ENCODE assay signal across 19 cellular contexts in genomic region chr2:57204364-57204763, GRCh38.
DNase-seq lines count a peak whose midpoint lies in the region; ATAC-seq and TF ChIP-seq lines count a peak whose summit lies in the region.
"Had no signal": no experiment of that assay in that cellular context is flagged by ENCODE, and none has a peak within 500 bp of the region (broad histone marks: within the 10 kb centered on the region; RNA-seq: fewer than 3 reads in every experiment).

No MANE protein-coding gene starts in this region.

- H3K4me3 Mint-ChIP-seq in H9: no peak overlapping the region
- no peak overlapping the region for H3K4me3 Mint-ChIP-seq in endodermal cell
- no peak overlapping the region for H3K4me3 Mint-ChIP-seq in activated T-cell treated with anti-CD3 and anti-CD28 coated beads, Interleukin-2, amount 50 U/mL, for 24 hours
- H3K4me3 Mint-ChIP-seq: CD4-positive, alpha-beta memory T cell had no signal

- intact Hi-C loops in mucosa of descending colon (cut with DNase I, micrococcal nuclease): no loop called here

- H3K27me3 ChIP-seq in H9 (ENCODE audit: insufficient read depth, low read length) (no peaks in the 10 kb centered on the region), endodermal cell (ENCODE audit: control insufficient read depth, insufficient read depth, low read length, poor library complexity, severe bottlenecking) (no peaks in the 10 kb centered on the region)
- H3K27me3 ChIP-seq: BLaER1 treated with 17β-estradiol and CSF1 and Interleukin-3, amounts not matched to agents 10 nM and 100 nM had no signal

- no peak overlapping the region for H2AK5ac ChIP-seq in H9 (ENCODE audit: insufficient read length, low read length)

- H3K27me3 Mint-ChIP-seq in H9 (ENCODE audit: low read depth) (no peaks in the 10 kb centered on the region), endodermal cell (ENCODE audit: insufficient read depth) (no peaks in the 10 kb centered on the region)
- no peaks in the 10 kb centered on the region for H3K27me3 Mint-ChIP-seq in activated T-cell treated with anti-CD3 and anti-CD28 coated beads, Interleukin-2, amount 50 U/mL, for 24 hours
- H3K27me3 Mint-ChIP-seq: CD4-positive, alpha-beta memory T cell had no signal

- H3K36me3 Mint-ChIP-seq in H9 (ENCODE audit: insufficient read depth in 1 of 3, low read depth in 3 of 3) (no peaks in the 10 kb centered on the region), endodermal cell (ENCODE audit: low read depth) (no peaks in the 10 kb centered on the region)
- H3K36me3 Mint-ChIP-seq in activated T-cell treated with anti-CD3 and anti-CD28 coated beads, Interleukin-2, amount 50 U/mL, for 24 hours (ENCODE audit: low read depth): no peaks in the 10 kb centered on the region
- H3K36me3 Mint-ChIP-seq: CD4-positive, alpha-beta memory T cell had no signal

- no peak overlapping the region for H3K4me3 ChIP-seq in endodermal cell (ENCODE audit: low read length)
- H3K4me3 ChIP-seq in mucosa of descending colon: no peak overlapping the region
- H3K4me3 ChIP-seq: BLaER1 treated with 17β-estradiol and CSF1 and Interleukin-3, amounts not matched to agents 10 nM and 100 nM had no signal

- H3K27ac Mint-ChIP-seq in H9 (no peak overlapping the region), endodermal cell (no peak overlapping the region)
- H3K27ac Mint-ChIP-seq in activated T-cell treated with anti-CD3 and anti-CD28 coated beads, Interleukin-2, amount 50 U/mL, for 24 hours: no peak overlapping the region

- H2AFZ ChIP-seq in H9 (ENCODE audit: low read length): no peak overlapping the region

- H3K4me2 ChIP-seq in H9 (ENCODE audit: insufficient read depth, insufficient read length, low read length): no peak overlapping the region
- H3K4me2 ChIP-seq: BLaER1 treated with 17β-estradiol and CSF1 and Interleukin-3, amounts not matched to agents 10 nM and 100 nM; SK-N-SH had no signal

- no peaks in the 10 kb centered on the region for H3K36me3 ChIP-seq in endodermal cell (ENCODE audit: control insufficient read depth, insufficient read depth, low read length)
- H3K36me3 ChIP-seq in mucosa of descending colon (ENCODE audit: low read depth): no peaks in the 10 kb centered on the region
- H3K36me3 ChIP-seq: BLaER1 treated with 17β-estradiol and CSF1 and Interleukin-3, amounts not matched to agents 10 nM and 100 nM had no signal

- no peak overlapping the region for H3K56ac ChIP-seq in H9 (ENCODE audit: insufficient read length, low read depth, low read length)

- no peak overlapping the region for H4K8ac ChIP-seq in H9 (replicated peaks; ENCODE audit: insufficient read length, low read depth, low read length)

- no peak overlapping the region for H2BK5ac ChIP-seq in H9 (ENCODE audit: insufficient read length, low read length)

- H3K4me1 Mint-ChIP-seq in H9: peaks cover 0 to 9% of the 10 kb centered on the region in 2 experiments; a peak in 3 of 4 replicates
- H3K4me1 Mint-ChIP-seq in endodermal cell: no peaks in the 10 kb centered on the region
- H3K4me1 Mint-ChIP-seq in activated T-cell treated with anti-CD3 and anti-CD28 coated beads, Interleukin-2, amount 50 U/mL, for 24 hours (ENCODE audit: low read depth): no peaks in the 10 kb centered on the region
- H3K4me1 Mint-ChIP-seq: CD4-positive, alpha-beta memory T cell had no signal

- no peak overlapping the region for H2BK120ac ChIP-seq in H9 (ENCODE audit: low read depth, low read length, poor library complexity, severe bottlenecking)

- H3K4ac ChIP-seq in H9 (ENCODE audit: low read depth, low read length): no peak overlapping the region

- H3K23me2 ChIP-seq in H9 (ENCODE audit: insufficient read length, low read depth, low read length, poor library complexity, severe bottlenecking): no peaks in the 10 kb centered on the region

- no peaks in the 10 kb centered on the region for H3K79me1 ChIP-seq in H9 (ENCODE audit: insufficient read depth, low read depth, low read length, poor library complexity, severe bottlenecking)

- no peak overlapping the region for H4K5ac ChIP-seq in H9 (ENCODE audit: insufficient read length, low read depth, low read length)

- H3K18ac ChIP-seq in H9 (ENCODE audit: insufficient read length, low read depth, low read length): no peak overlapping the region

- ATAC-seq in mucosa of descending colon: peak; percentile 21
- ATAC-seq: Right ventricle myocardium inferior had no signal

- no peak overlapping the region for H3T11ph ChIP-seq in H9 (ENCODE audit: low read length)

- H3K9me3 Mint-ChIP-seq in H9 (peaks cover 0 to 3% of the 10 kb centered on the region in 2 experiments; a peak in 1 of 5 replicates), endodermal cell (no peaks in the 10 kb centered on the region)
- H3K9me3 Mint-ChIP-seq in activated T-cell treated with anti-CD3 and anti-CD28 coated beads, Interleukin-2, amount 50 U/mL, for 24 hours: peaks cover 12% of the 10 kb centered on the region

- H4K91ac ChIP-seq in H9 (ENCODE audit: insufficient read length, low read depth, low read length): no peak overlapping the region

- DNase-seq in H9 (peak; percentile 33), NCI-H69 (lab: John Stamatoyannopoulos, UW) (peak; percentile 3), endodermal cell (peak; percentile 63), mucosa of descending colon (no peak), NCI-H774 (lab: John Stamatoyannopoulos, UW) (no peak), NCI-H510A (lab: John Stamatoyannopoulos, UW) (no peak), NCI-H82 (lab: John Stamatoyannopoulos, UW) (no peak)
- DNase-seq in activated T-cell treated with anti-CD3 and anti-CD28 coated beads, Interleukin-2, amount 50 U/mL, for 24 hours: no peak
- DNase-seq: Caco-2; CD4-positive, alpha-beta memory T cell; DMS153; GDM1; GOT3; KG1; NCI-H1092 treated with DMSO at 0.1 percent for 48 hours; NCI-H2029 treated with DMSO at 0.1 percent for 48 hours; SK-N-SH had no signal

- H3K14ac ChIP-seq in H9 (ENCODE audit: insufficient read depth, low read length): no peak overlapping the region

- H2BK15ac ChIP-seq in H9 (ENCODE audit: low read depth, low read length): no peak overlapping the region

- H3K9me3 ChIP-seq in H9 (ENCODE audit: control insufficient read depth, low read depth, low read length) (no peaks in the 10 kb centered on the region), endodermal cell (ENCODE audit: control insufficient read depth, low read length) (no peaks in the 10 kb centered on the region), mucosa of descending colon (no peaks in the 10 kb centered on the region)
- H3K9me3 ChIP-seq: BLaER1 treated with 17β-estradiol and CSF1 and Interleukin-3, amounts not matched to agents 10 nM and 100 nM; Caco-2; SK-N-SH had no signal

- H3K4me1 ChIP-seq in H9 (ENCODE audit: insufficient read depth, low read length): no peaks in the 10 kb centered on the region
- H3K4me1 ChIP-seq in endodermal cell (ENCODE audit: control insufficient read depth, insufficient read depth, low read length): no peaks in the 10 kb centered on the region
- H3K4me1 ChIP-seq in mucosa of descending colon (ENCODE audit: low read depth): no peaks in the 10 kb centered on the region
- H3K4me1 ChIP-seq: BLaER1 treated with 17β-estradiol and CSF1 and Interleukin-3, amounts not matched to agents 10 nM and 100 nM; Caco-2 had no signal

- H3K23ac ChIP-seq in H9 (ENCODE audit: insufficient read length, low read depth, low read length): no peak overlapping the region

- H3K27ac ChIP-seq in H9 (ENCODE audit: insufficient read length, low read depth, low read length) (no peak overlapping the region), endodermal cell (ENCODE audit: low read depth, low read length) (no peak overlapping the region)
- H3K27ac ChIP-seq: BLaER1 treated with 17β-estradiol and CSF1 and Interleukin-3, amounts not matched to agents 10 nM and 100 nM had no signal

- no peaks in the 10 kb centered on the region for H4K20me1 ChIP-seq in H9 (ENCODE audit: control insufficient read depth, insufficient read depth, insufficient read length)
- H4K20me1 ChIP-seq: BLaER1 treated with 17β-estradiol and CSF1 and Interleukin-3, amounts not matched to agents 10 nM and 100 nM had no signal

- TF ChIP-seq CTCF in H9 (conservative IDR thresholded peaks at IDR 0.05): no peak
- TF ChIP-seq CTCF in endodermal cell (conservative IDR thresholded peaks at IDR 0.05): no peak
- TF ChIP-seq CTCF in mucosa of descending colon (IDR thresholded peaks at IDR 0.05): no peak

- H3K9ac ChIP-seq in H9 (ENCODE audit: extremely low read depth, insufficient read length, low read length) (no peak overlapping the region), endodermal cell (ENCODE audit: extremely low read depth, low read length, poor library complexity, severe bottlenecking) (no peak overlapping the region)
- H3K9ac ChIP-seq: BLaER1 treated with 17β-estradiol and CSF1 and Interleukin-3, amounts not matched to agents 10 nM and 100 nM; SK-N-SH had no signal

- WGBS in H9 (ENCODE audit: extremely low coverage, insufficient read length, low lambda C conversion rate): no CpG with 5 or more reads among the region's 3 CpGs
- 53% methylated on average over 3 of the region's 3 CpGs; no CpG with 5 or more reads in 1 of the 2 experiments for WGBS in endodermal cell (ENCODE audit: insufficient coverage in 1 of 2, insufficient read length in 1 of 2), 2 experiments

- H2BK12ac ChIP-seq in H9 (ENCODE audit: insufficient read length, low read depth, low read length): no peak overlapping the region

- H2BK20ac ChIP-seq in H9 (ENCODE audit: low read depth, low read length, poor library complexity, severe bottlenecking): no peak overlapping the region

- no peaks in the 10 kb centered on the region for H3K79me2 ChIP-seq in H9 (ENCODE audit: insufficient read depth, low read length)

Comparison
In these comparisons a context has a peak if more than half of its experiments do, and no peak if none do; other contexts are left out.
1. DNase-seq: peak in H9 (single experiment), NCI-H69 (single experiment) and endodermal cell (single experiment); none in mucosa of descending colon (0 of 3), NCI-H774 (single experiment), NCI-H510A (single experiment), NCI-H82 (single experiment) and activated T-cell treated with anti-CD3 and anti-CD28 coated beads, Interleukin-2, amount 50 U/mL, for 24 hours (single experiment).